In genomic region chr5:149326611-149327010, GRCh38 we compare ENCODE assay signal across 1 cellular context.
TF ChIP-seq lines count a peak whose summit lies in the region.

No MANE protein-coding gene starts in this region.

TF ChIP-seq in endothelial cell of umbilical vein, 7 proteins besides CTCF, POLR2A, EP300 and RAD21 (continued from another document):
- peak; percentile 16 for TF ChIP-seq JUN (IDR thresholded peaks at IDR 0.05; ENCODE audit: borderline replicate concordance, insufficient read depth, insufficient read length, low read depth)
- TF ChIP-seq MAX (IDR thresholded peaks at IDR 0.05; ENCODE audit: insufficient read depth, insufficient read length) = no peak
- no peak for TF ChIP-seq MYC (IDR thresholded peaks at IDR 0.05; ENCODE audit: low read depth, low read length)
- no peak for TF ChIP-seq EZH2 (IDR thresholded peaks at IDR 0.05; ENCODE audit: borderline replicate concordance, low read depth, low read length, severe bottlenecking)
